20 cellular contexts compared by ENCODE assay signal in the genomic region with DNA sequence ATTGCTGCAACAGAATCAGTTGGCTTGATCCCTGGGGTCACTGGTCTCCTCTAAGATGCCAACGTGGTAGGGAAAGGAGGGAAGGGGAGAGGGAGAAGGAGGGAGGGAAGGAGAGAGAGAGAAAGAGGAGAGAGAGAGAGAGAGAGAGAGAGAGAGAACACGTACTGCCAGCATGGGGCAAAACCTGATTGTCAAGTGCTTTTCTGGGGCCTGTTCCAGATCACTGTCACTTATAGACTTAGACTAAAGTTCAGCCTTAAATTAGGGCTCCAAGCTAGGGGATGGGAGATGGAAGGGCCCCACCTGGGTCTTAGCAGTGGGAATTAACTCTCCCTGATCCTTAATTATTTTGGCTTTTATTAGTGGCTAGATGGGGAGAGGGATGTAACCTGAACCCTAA. TPM values are rescaled to one million over a fixed set of nuclear protein-coding genes. Genes with fewer than 3 reads are reported as not detected.
"Had no signal": no experiment of that assay in that cellular context is flagged by ENCODE, and none has a peak within 500 bp of the region (broad histone marks: within the 10 kb centered on the region; RNA-seq: fewer than 3 reads in every experiment).

No MANE protein-coding gene starts in this region.

- ATAC-seq: natural killer cell treated with Interleukin-12 subunit alpha and Interleukin-12 subunit beta and Interleukin-15 and Interleukin-18, amount 100 ng/mL, for 72 hours; T-cell had no signal

- H3K4me3 ChIP-seq: dorsolateral prefrontal cortex, esophagus muscularis mucosa, skin epidermis, tibial nerve had no signal

- H3K4me1 ChIP-seq: esophagus muscularis mucosa, tibial nerve had no signal

- H3K27ac ChIP-seq: brain microvascular endothelial cell, esophagus muscularis mucosa, tibial nerve had no signal

- H3K36me3 ChIP-seq: brain microvascular endothelial cell, esophagus muscularis mucosa, tibial nerve had no signal

- H3K27me3 ChIP-seq: brain microvascular endothelial cell, esophagus muscularis mucosa had no signal

- H3K9me3 ChIP-seq: esophagus muscularis mucosa, SK-N-SH, tibial nerve had no signal

- DNase-seq: activated CD4-positive, CD25-positive, alpha-beta regulatory T cell treated with anti-CD3 and anti-CD28 coated beads, Interleukin-2, amount 50 U/mL, for 72 hours; activated naive CD4-positive, alpha-beta T cell; activated naive CD8-positive, alpha-beta T cell treated with anti-CD3 and anti-CD28 coated beads, Interleukin-2, amount 10 ng/mL, durations not matched to agents 7 days and 5 days; brain microvascular endothelial cell; dorsolateral prefrontal cortex; endodermal cell; mammary epithelial cell; occipital lobe; right cardiac atrium; SK-N-SH; stimulated activated CD4-positive, alpha-beta T cell treated with anti-CD3 and anti-CD28 coated beads, Interleukin-4, amount 100 ng/mL, for 24 hours; stimulated activated naive CD4-positive, alpha-beta T cell; T-cell; T-helper 9 cell had no signal

RNA-seq across cellular contexts. Expression of a gene that starts 12.9 kb away (rescaled TPM):
- total RNA-seq: activated CD8-positive, alpha-beta memory T cell treated with anti-CD3 and anti-CD28 coated beads for 36 hours; activated naive CD8-positive, alpha-beta T cell treated with anti-CD3 and anti-CD28 coated beads, Interleukin-2, amount 10 ng/mL, durations not matched to agents 7 days and 5 days; activated T-helper 1 cell treated with anti-CD3 and anti-CD28 coated beads, Interleukin-12 subunit alpha, Interleukin-12 subunit beta, Interleukin-2, Interleukin-4 antibody, amounts not matched to agents 30 ng/mL and 10 ng/mL and 1 ng/mL, durations not matched to agents 14 hours and 24 hours and 36 hours; natural killer cell treated with Interleukin-12 subunit alpha and Interleukin-12 subunit beta and Interleukin-15 and Interleukin-18, amount 100 ng/mL, for 72 hours had no signal
